2 cellular contexts compared by ENCODE assay signal in genomic region chrX:55450259-55450658, GRCh38.
TF ChIP-seq lines count a peak whose summit lies in the region.

No MANE protein-coding gene starts in this region.

TF ChIP-seq in SK-N-SH, 30 proteins besides CTCF, POLR2A, EP300 and RAD21 (continued from another document):
- TF ChIP-seq, protein P1, sequence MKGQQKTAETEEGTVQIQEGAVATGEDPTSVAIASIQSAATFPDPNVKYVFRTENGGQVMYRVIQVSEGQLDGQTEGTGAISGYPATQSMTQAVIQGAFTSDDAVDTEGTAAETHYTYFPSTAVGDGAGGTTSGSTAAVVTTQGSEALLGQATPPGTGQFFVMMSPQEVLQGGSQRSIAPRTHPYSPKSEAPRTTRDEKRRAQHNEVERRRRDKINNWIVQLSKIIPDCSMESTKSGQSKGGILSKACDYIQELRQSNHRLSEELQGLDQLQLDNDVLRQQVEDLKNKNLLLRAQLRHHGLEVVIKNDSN (IDR thresholded peaks at IDR 0.05; ENCODE audit: borderline replicate concordance, low read depth) = no peak
- no peak for TF ChIP-seq JUND (IDR thresholded peaks at IDR 0.05)
- no peak for TF ChIP-seq RXRA (IDR thresholded peaks at IDR 0.05; ENCODE audit: borderline replicate concordance, low read depth)
- no peak for TF ChIP-seq SMC3 (IDR thresholded peaks at IDR 0.05; ENCODE audit: low read depth, low read length)
- no peak for TF ChIP-seq NFIC (IDR thresholded peaks at IDR 0.05; ENCODE audit: borderline replicate concordance)
- TF ChIP-seq CHD2 (IDR thresholded peaks at IDR 0.05; ENCODE audit: low read length, partially characterized antibody) = no peak
- no peak for TF ChIP-seq MXI1 (IDR thresholded peaks at IDR 0.05; ENCODE audit: low read depth, low read length)
- TF ChIP-seq GATA2 (CRISPR knock-in tag; IDR thresholded peaks at IDR 0.05) = no peak
- TF ChIP-seq RCOR1 (IDR thresholded peaks at IDR 0.05; ENCODE audit: low read length) = no peak
- TF ChIP-seq TCF12 (IDR thresholded peaks at IDR 0.05) = no peak
- no peak for TF ChIP-seq YY1 (IDR thresholded peaks at IDR 0.05; ENCODE audit: low read depth)
- TF ChIP-seq GABPA (IDR thresholded peaks at IDR 0.05; ENCODE audit: low read depth) = no peak
- no peak for TF ChIP-seq IRF3 (IDR thresholded peaks at IDR 0.05; ENCODE audit: low read depth, low read length)
- TF ChIP-seq ZBTB33 (IDR thresholded peaks at IDR 0.05; ENCODE audit: borderline replicate concordance, low read depth) = no peak

TF ChIP-seq in SK-N-SH treated with all-trans-retinoic acid at 6 μM for 48 hours, 23 proteins besides CTCF, POLR2A, EP300 and RAD21 (continued from another document):
- TF ChIP-seq, protein P2, sequence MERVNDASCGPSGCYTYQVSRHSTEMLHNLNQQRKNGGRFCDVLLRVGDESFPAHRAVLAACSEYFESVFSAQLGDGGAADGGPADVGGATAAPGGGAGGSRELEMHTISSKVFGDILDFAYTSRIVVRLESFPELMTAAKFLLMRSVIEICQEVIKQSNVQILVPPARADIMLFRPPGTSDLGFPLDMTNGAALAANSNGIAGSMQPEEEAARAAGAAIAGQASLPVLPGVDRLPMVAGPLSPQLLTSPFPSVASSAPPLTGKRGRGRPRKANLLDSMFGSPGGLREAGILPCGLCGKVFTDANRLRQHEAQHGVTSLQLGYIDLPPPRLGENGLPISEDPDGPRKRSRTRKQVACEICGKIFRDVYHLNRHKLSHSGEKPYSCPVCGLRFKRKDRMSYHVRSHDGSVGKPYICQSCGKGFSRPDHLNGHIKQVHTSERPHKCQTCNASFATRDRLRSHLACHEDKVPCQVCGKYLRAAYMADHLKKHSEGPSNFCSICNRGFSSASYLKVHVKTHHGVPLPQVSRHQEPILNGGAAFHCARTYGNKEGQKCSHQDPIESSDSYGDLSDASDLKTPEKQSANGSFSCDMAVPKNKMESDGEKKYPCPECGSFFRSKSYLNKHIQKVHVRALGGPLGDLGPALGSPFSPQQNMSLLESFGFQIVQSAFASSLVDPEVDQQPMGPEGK (CRISPR knock-in tag; IDR thresholded peaks at IDR 0.05; ENCODE audit: borderline replicate concordance) = no peak
